In the genomic region with DNA sequence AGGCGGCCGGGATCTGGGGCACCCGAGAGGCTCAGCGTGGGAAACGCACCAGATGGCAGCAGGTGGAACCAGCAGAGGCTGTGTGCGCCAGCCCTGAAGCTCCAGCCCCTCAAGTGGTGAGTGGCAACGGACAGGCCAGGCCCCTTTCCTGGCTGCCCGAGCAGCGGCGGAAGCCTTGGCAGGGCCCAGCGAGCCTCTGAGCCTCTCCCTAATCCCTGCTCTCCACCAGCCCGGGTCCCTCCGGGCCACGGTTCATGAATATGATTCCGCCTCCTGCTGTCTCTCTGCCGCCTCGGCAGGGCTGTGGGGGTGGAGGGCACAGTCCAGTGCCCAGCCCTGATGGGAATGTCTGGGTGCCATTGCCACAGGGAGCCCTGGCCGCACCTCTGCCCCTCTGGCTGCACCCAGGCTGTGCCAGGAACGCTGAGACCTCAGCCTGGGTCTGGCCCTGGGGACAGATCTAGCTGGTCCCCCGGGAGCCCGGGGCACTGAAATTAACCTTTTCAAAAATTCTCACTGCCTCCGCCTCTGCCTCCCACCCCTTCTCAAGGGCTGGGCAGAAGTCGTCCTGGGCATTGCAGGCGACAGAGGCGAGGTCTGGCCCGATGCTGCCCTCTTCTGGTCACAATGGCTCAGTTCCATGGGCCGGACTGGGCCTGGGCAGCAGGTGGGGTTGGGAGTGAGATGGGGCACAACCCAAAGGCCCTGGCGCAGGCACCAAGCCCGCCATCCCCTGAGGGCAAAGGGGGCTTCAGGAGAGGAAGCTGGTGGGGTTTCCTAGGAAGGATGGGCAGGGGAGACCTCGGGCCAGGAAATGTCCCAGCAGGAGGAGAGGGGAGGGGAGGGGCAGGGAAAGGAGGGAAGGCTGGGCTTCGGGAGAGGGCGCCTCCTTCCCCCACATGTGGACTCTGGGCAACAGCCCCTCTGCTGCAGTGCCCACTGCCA, we compare ENCODE assay signal across 8 cellular contexts. TPM values are rescaled to one million over a fixed set of nuclear protein-coding genes. Genes with fewer than 3 reads are reported as not detected.
A peak's percentile ranks its signal among the peaks of the same experiment; 100 is the strongest.
DNase-seq lines count a peak whose midpoint lies in the region; ATAC-seq lines count a peak whose summit lies in the region.

No MANE protein-coding gene starts in this region.

- DNase-seq in GF-D8 (lab: John Stamatoyannopoulos, UW): peak; percentile 17
- DNase-seq in NCI-H2227 (lab: John Stamatoyannopoulos, UW; ENCODE audit: unreplicated experiment): peak; percentile 74
- DNase-seq in activated CD4-positive, CD25-positive, alpha-beta regulatory T cell treated with anti-CD3 and anti-CD28 coated beads, Interleukin-2, amount 50 U/mL, for 72 hours: peak; percentile 78
- DNase-seq in cerebellum (ENCODE audit: low spot score): peak; percentile 93
- peak; percentile 91 for DNase-seq in left kidney (ENCODE audit: low read depth, low spot score)
- DNase-seq in stimulated activated CD4-positive, alpha-beta T cell treated with anti-CD3 and anti-CD28 coated beads, Interleukin-1b, Interleukin-23, amount 100 ng/mL, for 48 hours: peak; percentile 74

- peak; percentile 71 for ATAC-seq in HG02763 (IDR thresholded peaks at IDR 0.05; ENCODE audit: unreplicated experiment)
- no peak for ATAC-seq in HG03521 (IDR thresholded peaks at IDR 0.05; ENCODE audit: unreplicated experiment)

RNA-seq across cellular contexts. Expression of a gene that starts 20.3 kb away (rescaled TPM):
- total RNA-seq in cerebellum: 0.09 TPM

RNA-seq across cellular contexts. Expression of a gene that starts 38.0 kb away (rescaled TPM):
- 9.8 TPM for total RNA-seq in cerebellum

RNA-seq across cellular contexts. Expression of a gene that starts 43.8 kb away (rescaled TPM):
- total RNA-seq in cerebellum: 48.0 TPM

Comparison
In these comparisons a context has a peak if more than half of its experiments do, and no peak if none do; other contexts are left out.
1. DNase-seq: peak in every context shown above with its lines; median percentile 93 in cerebellum; 91 in left kidney; 78 in activated CD4-positive, CD25-positive, alpha-beta regulatory T cell treated with anti-CD3 and anti-CD28 coated beads, Interleukin-2, amount 50 U/mL, for 72 hours; 74 in NCI-H2227; 74 in stimulated activated CD4-positive, alpha-beta T cell treated with anti-CD3 and anti-CD28 coated beads, Interleukin-1b, Interleukin-23, amount 100 ng/mL, for 48 hours; 17 in GF-D8.